26 cellular contexts compared by ENCODE assay signal in genomic region chr2:4354164-4354563, GRCh38.
"Had no signal": no experiment of that assay in that cellular context is flagged by ENCODE, and none has a peak within 500 bp of the region (broad histone marks: within the 10 kb centered on the region; RNA-seq: fewer than 3 reads in every experiment).

No MANE protein-coding gene starts in this region.

- H3K36me3 ChIP-seq: left lung, neural progenitor cell, neutrophil, ovary, right atrium auricular region, right lobe of liver, tibial nerve, uterus had no signal

- H3K27me3 Mint-ChIP-seq: progenitor cell of endocrine pancreas; stimulated activated memory B cell treated with anti-CD40 and anti-IgM and Interleukin-4, amounts not matched to agents 10 μg/mL and 1 μg/mL and 100 μg/mL, for 72 hours; stimulated activated naive CD8-positive, alpha-beta T cell treated with anti-CD3 and anti-CD28 coated beads, Interleukin-15, amount 100 ng/mL, for 72 hours; type B pancreatic cell had no signal

- H3K4me1 Mint-ChIP-seq: natural killer cell; stimulated activated memory B cell treated with anti-CD40 and anti-IgM and Interleukin-4, amounts not matched to agents 10 μg/mL and 1 μg/mL and 100 μg/mL, for 72 hours; stimulated activated naive CD8-positive, alpha-beta T cell treated with anti-CD3 and anti-CD28 coated beads, Interleukin-15, amount 100 ng/mL, for 72 hours had no signal

- H3K27me3 ChIP-seq: left lung, neural progenitor cell, neutrophil, ovary, right atrium auricular region, right lobe of liver, tibial nerve, uterus had no signal

- ATAC-seq: left colon; natural killer cell; stimulated activated memory B cell treated with anti-CD40 and anti-IgM and Interleukin-4, amounts not matched to agents 10 μg/mL and 1 μg/mL and 100 μg/mL, for 72 hours; stimulated activated naive CD8-positive, alpha-beta T cell treated with anti-CD3 and anti-CD28 coated beads, Interleukin-15, amount 100 ng/mL, for 72 hours had no signal

- H3K36me3 Mint-ChIP-seq: mesothelial cell of epicardium; naive B cell; natural killer cell; neural progenitor cell; stimulated activated memory B cell treated with anti-CD40 and anti-IgM and Interleukin-4, amounts not matched to agents 10 μg/mL and 1 μg/mL and 100 μg/mL, for 72 hours; type B pancreatic cell had no signal

- H3K4me3 Mint-ChIP-seq: mesothelial cell of epicardium; natural killer cell; nephron progenitor cell; neural progenitor cell; stimulated activated memory B cell treated with anti-CD40 and anti-IgM and Interleukin-4, amounts not matched to agents 10 μg/mL and 1 μg/mL and 100 μg/mL, for 72 hours; stimulated activated naive CD8-positive, alpha-beta T cell treated with anti-CD3 and anti-CD28 coated beads, Interleukin-15, amount 100 ng/mL, for 72 hours; type B pancreatic cell had no signal

- FAIRE-seq: keratinocyte had no signal

- DNase-seq: kidney glomerular epithelial cell; left colon; natural killer cell; occipital lobe; ovary; right lobe of liver; stimulated activated CD4-positive, alpha-beta T cell treated with anti-CD3 and anti-CD28 coated beads, Interleukin-1b, Interleukin-23, amount 100 ng/mL, for 48 hours; stimulated activated CD4-positive, alpha-beta T cell treated with anti-CD3 and anti-CD28 coated beads, Interleukin-2, amount 100 ng/mL, for 48 hours; stimulated activated CD4-positive, alpha-beta T cell treated with anti-CD3 and anti-CD28 coated beads, Interleukin-4, amount 100 ng/mL, for 4 hours; stimulated activated naive CD4-positive, alpha-beta T cell treated with Interleukin-2 at 50 U/mL for 16 hours; stimulated activated naive CD8-positive, alpha-beta T cell treated with anti-CD3 and anti-CD28 coated beads, Interleukin-15, amount 100 ng/mL, for 72 hours; uterus had no signal

- H3K4me3 ChIP-seq: left lung, lung, neural progenitor cell, ovary, right atrium auricular region, right lobe of liver, smooth muscle cell, tibial nerve, uterus had no signal

- H3K9me3 Mint-ChIP-seq: nephron progenitor cell; neural progenitor cell; stimulated activated memory B cell treated with anti-CD40 and anti-IgM and Interleukin-4, amounts not matched to agents 10 μg/mL and 1 μg/mL and 100 μg/mL, for 72 hours; type B pancreatic cell had no signal

- H3K27ac Mint-ChIP-seq: mesothelial cell of epicardium; naive B cell; natural killer cell; nephron progenitor cell; neural progenitor cell; progenitor cell of endocrine pancreas; stimulated activated memory B cell treated with anti-CD40 and anti-IgM and Interleukin-4, amounts not matched to agents 10 μg/mL and 1 μg/mL and 100 μg/mL, for 72 hours; stimulated activated naive CD8-positive, alpha-beta T cell treated with anti-CD3 and anti-CD28 coated beads, Interleukin-15, amount 100 ng/mL, for 72 hours; type B pancreatic cell had no signal
